Comparison of ENCODE assay signal across 27 cellular contexts in genomic region chr21:44263221-44263671, GRCh38. TPM values are rescaled to one million over a fixed set of nuclear protein-coding genes. Genes with fewer than 3 reads are reported as not detected.
DNase-seq lines count a peak whose midpoint lies in the region; ATAC-seq and TF ChIP-seq lines count a peak whose summit lies in the region.
"Had no signal": no experiment of that assay in that cellular context is flagged by ENCODE, and none has a peak within 500 bp of the region (broad histone marks: within the 10 kb centered on the region; RNA-seq: fewer than 3 reads in every experiment).

No MANE protein-coding gene starts in this region.

- H3K9ac ChIP-seq in BLaER1 treated with 17β-estradiol and CSF1 and Interleukin-3, amounts not matched to agents 10 nM and 100 nM = peak overlapping the region in 10 of 11 experiments; percentile 30 to 66 (median 51); a peak in 13 of 22 replicates
- H3K9ac ChIP-seq in HUES48 (ENCODE audit: low read depth, low read length) = no peak overlapping the region

- CTCF ChIA-PET in T-cell (lab: Charles Lee) = no interaction called here

- no peaks in the 10 kb centered on the region for H3K36me3 ChIP-seq in BLaER1 treated with 17β-estradiol and CSF1 and Interleukin-3, amounts not matched to agents 10 nM and 100 nM
- H3K36me3 ChIP-seq in HUES48 (ENCODE audit: control insufficient read depth, insufficient read depth, low read length) (no peaks in the 10 kb centered on the region), neuron (ENCODE audit: insufficient read depth, low read length) (no peaks in the 10 kb centered on the region)
- H3K36me3 ChIP-seq: suprapubic skin had no signal

- H3K4me2 ChIP-seq in BLaER1 treated with 17β-estradiol and CSF1 and Interleukin-3, amounts not matched to agents 10 nM and 100 nM = peak overlapping the region; percentile 39 to 89 (median 79)

- peaks cover 2% of the 10 kb centered on the region for H3K9me3 Mint-ChIP-seq in glutamatergic neuron (ENCODE audit: unreplicated experiment)
- no peaks in the 10 kb centered on the region for H3K9me3 Mint-ChIP-seq in T-cell
- H3K9me3 Mint-ChIP-seq: activated naive CD8-positive, alpha-beta T cell treated with anti-CD3 and anti-CD28 coated beads for 36 hours; natural killer cell had no signal

- no peak for ATAC-seq in T-cell (replicated peaks in 1 of 4)
- ATAC-seq: activated CD8-positive, alpha-beta memory T cell treated with anti-CD3 and anti-CD28 coated beads, Interleukin-2, amount 10 ng/mL, durations not matched to agents 7 days and 5 days; HCT116; left ventricle myocardium superior; natural killer cell had no signal

- no peak overlapping the region for H3K4me3 Mint-ChIP-seq in glutamatergic neuron (ENCODE audit: unreplicated experiment)
- H3K4me3 Mint-ChIP-seq in T-cell = no peak overlapping the region
- H3K4me3 Mint-ChIP-seq: activated CD8-positive, alpha-beta memory T cell treated with anti-CD3 and anti-CD28 coated beads, Interleukin-2, amount 10 ng/mL, durations not matched to agents 7 days and 5 days; activated naive CD8-positive, alpha-beta T cell treated with anti-CD3 and anti-CD28 coated beads for 36 hours; natural killer cell had no signal

- H4K20me1 ChIP-seq in BLaER1 treated with 17β-estradiol and CSF1 and Interleukin-3, amounts not matched to agents 10 nM and 100 nM = 0 out of 22 replicates have a peak, but pooled peaks cover 0 to 4% (median 0%) of the 10 kb centered on the region in 11 experiments

- peaks cover 20 to 56% (median 44%) of the 10 kb centered on the region in 10 experiments; a peak in 19 of 20 replicates for H3K4me1 ChIP-seq in BLaER1 treated with 17β-estradiol and CSF1 and Interleukin-3, amounts not matched to agents 10 nM and 100 nM
- peaks cover 9% of the 10 kb centered on the region for H3K4me1 ChIP-seq in HUES48 (ENCODE audit: control insufficient read depth, insufficient read depth, low read length)
- peaks cover 9% of the 10 kb centered on the region for H3K4me1 ChIP-seq in neuron (ENCODE audit: insufficient read depth, low read length)

- peak; percentile 55 for DNase-seq in glutamatergic neuron
- no peak for DNase-seq in T-cell
- no peak for DNase-seq in DMS 273 (lab: John Stamatoyannopoulos, UW; ENCODE audit: unreplicated experiment)
- DNase-seq in stimulated activated CD4-positive, alpha-beta T cell treated with anti-CD3 and anti-CD28 coated beads, Interleukin-1b, Interleukin-23, amount 100 ng/mL, for 48 hours = no peak
- DNase-seq in NCI-H2029 (lab: John Stamatoyannopoulos, UW) = no peak
- DNase-seq: ACHN; activated CD4-positive, alpha-beta T cell treated with anti-CD3 and anti-CD28 coated beads, Interleukin-2, amount 50 U/mL, for 1 hour; activated CD8-positive, alpha-beta memory T cell treated with anti-CD3 and anti-CD28 coated beads, Interleukin-2, amount 10 ng/mL, durations not matched to agents 7 days and 5 days; activated naive CD8-positive, alpha-beta T cell treated with anti-CD3 and anti-CD28 coated beads for 36 hours; C1 segment of cervical spinal cord; central memory CD4-positive, alpha-beta T cell; head of caudate nucleus; left ventricle myocardium superior; natural killer cell; NCI-H1092 treated with DMSO at 0.1 percent for 48 hours; NCI-H2029 treated with DMSO at 0.1 percent for 48 hours; NCI-H345; stimulated activated CD4-positive, alpha-beta T cell treated with anti-CD3 and anti-CD28 coated beads, Interleukin-2, amount 100 ng/mL, for 24 hours; T-helper 9 cell had no signal

- H3K27ac Mint-ChIP-seq in glutamatergic neuron (ENCODE audit: unreplicated experiment) = peak overlapping the region; percentile 79
- H3K27ac Mint-ChIP-seq in T-cell = no peak overlapping the region
- H3K27ac Mint-ChIP-seq: activated CD8-positive, alpha-beta memory T cell treated with anti-CD3 and anti-CD28 coated beads, Interleukin-2, amount 10 ng/mL, durations not matched to agents 7 days and 5 days; activated naive CD8-positive, alpha-beta T cell treated with anti-CD3 and anti-CD28 coated beads for 36 hours; natural killer cell had no signal

- no peaks in the 10 kb centered on the region for H3K27me3 Mint-ChIP-seq in glutamatergic neuron (ENCODE audit: unreplicated experiment)
- no peaks in the 10 kb centered on the region for H3K27me3 Mint-ChIP-seq in T-cell
- H3K27me3 Mint-ChIP-seq: activated naive CD8-positive, alpha-beta T cell treated with anti-CD3 and anti-CD28 coated beads for 36 hours had no signal

- TF ChIP-seq CTCF in glutamatergic neuron (IDR thresholded peaks at IDR 0.05; ENCODE audit: partially characterized antibody, unreplicated experiment) = no peak

- H3K4me3 ChIP-seq in BLaER1 treated with 17β-estradiol and CSF1 and Interleukin-3, amounts not matched to agents 10 nM and 100 nM = no peak overlapping the region
- H3K4me3 ChIP-seq in HUES48 (ENCODE audit: low read depth, low read length) (no peak overlapping the region), neuron (ENCODE audit: low read length) (no peak overlapping the region)
- H3K4me3 ChIP-seq: dorsolateral prefrontal cortex, suprapubic skin had no signal

- H3K36me3 Mint-ChIP-seq in glutamatergic neuron (ENCODE audit: unreplicated experiment) (peaks cover 14% of the 10 kb centered on the region), T-cell (no peaks in the 10 kb centered on the region)
- H3K36me3 Mint-ChIP-seq: activated CD8-positive, alpha-beta memory T cell treated with anti-CD3 and anti-CD28 coated beads, Interleukin-2, amount 10 ng/mL, durations not matched to agents 7 days and 5 days; activated naive CD8-positive, alpha-beta T cell treated with anti-CD3 and anti-CD28 coated beads for 36 hours; natural killer cell had no signal

- no peaks in the 10 kb centered on the region for H3K27me3 ChIP-seq in BLaER1 treated with 17β-estradiol and CSF1 and Interleukin-3, amounts not matched to agents 10 nM and 100 nM
- H3K27me3 ChIP-seq in HUES48 (ENCODE audit: control insufficient read depth, insufficient read depth, low read length) (no peaks in the 10 kb centered on the region), neuron (ENCODE audit: insufficient read depth, low read length) (peaks cover 18% of the 10 kb centered on the region)
- H3K27me3 ChIP-seq: suprapubic skin had no signal

- peak overlapping the region; percentile 46 for H2AFZ ChIP-seq in neuron (ENCODE audit: low read depth, low read length)

- H3K27ac ChIP-seq in BLaER1 treated with 17β-estradiol and CSF1 and Interleukin-3, amounts not matched to agents 10 nM and 100 nM = peak overlapping the region in 8 of 11 experiments; percentile 1 to 60 (median 52); a peak in 10 of 22 replicates
- peak overlapping the region; percentile 59 for H3K27ac ChIP-seq in HUES48 (ENCODE audit: low read depth, low read length)
- H3K27ac ChIP-seq: dorsolateral prefrontal cortex, epithelial cell of prostate, suprapubic skin had no signal

- H3K4me1 Mint-ChIP-seq in glutamatergic neuron (ENCODE audit: low read depth, unreplicated experiment) = peaks cover 3% of the 10 kb centered on the region
- no peaks in the 10 kb centered on the region for H3K4me1 Mint-ChIP-seq in T-cell
- H3K4me1 Mint-ChIP-seq: activated CD8-positive, alpha-beta memory T cell treated with anti-CD3 and anti-CD28 coated beads, Interleukin-2, amount 10 ng/mL, durations not matched to agents 7 days and 5 days; activated naive CD8-positive, alpha-beta T cell treated with anti-CD3 and anti-CD28 coated beads for 36 hours; natural killer cell had no signal

- POLR2A ChIA-PET in T-cell (lab: Charles Lee) = no interaction called here

- H3K9me3 ChIP-seq in BLaER1 treated with 17β-estradiol and CSF1 and Interleukin-3, amounts not matched to agents 10 nM and 100 nM (replicated peaks in 1 of 11) = no peaks in the 10 kb centered on the region
- H3K9me3 ChIP-seq in HUES48 (ENCODE audit: control insufficient read depth, insufficient read depth, low read length) = no peaks in the 10 kb centered on the region
- H3K9me3 ChIP-seq in neuron (ENCODE audit: low read length) = no peaks in the 10 kb centered on the region
- H3K9me3 ChIP-seq: suprapubic skin had no signal

RNA-seq across cellular contexts. Expression of gene DNMT3L, which starts 1.5 kb away (rescaled TPM):
- total RNA-seq in glutamatergic neuron (ENCODE audit: unreplicated experiment) = not detected
- not detected for total RNA-seq in T-cell
- total RNA-seq: activated CD8-positive, alpha-beta memory T cell treated with anti-CD3 and anti-CD28 coated beads, Interleukin-2, amount 10 ng/mL, durations not matched to agents 7 days and 5 days; activated naive CD8-positive, alpha-beta T cell treated with anti-CD3 and anti-CD28 coated beads for 36 hours; Daoy; dorsolateral prefrontal cortex; left ventricle myocardium superior; natural killer cell; suprapubic skin had no signal

RNA-seq across cellular contexts. Expression of gene AIRE, which starts 22.4 kb away (rescaled TPM):
- total RNA-seq in glutamatergic neuron (ENCODE audit: unreplicated experiment) = not detected
- total RNA-seq in T-cell = 1 to 10 TPM in 1 of 5 donors, under 1 TPM in 3, not detected in 1; 0.10 to 1.2 (median 0.47) TPM
- total RNA-seq: activated naive CD8-positive, alpha-beta T cell treated with anti-CD3 and anti-CD28 coated beads for 36 hours; Daoy; left ventricle myocardium superior; natural killer cell; suprapubic skin had no signal

RNA-seq across cellular contexts. Expression of gene ICOSLG, which starts 22.5 kb away (rescaled TPM):
- total RNA-seq in glutamatergic neuron (ENCODE audit: unreplicated experiment) (0.37 TPM), T-cell (10 to 100 TPM in 3 of 5 donors, 1 to 10 TPM in 2; 7.9 to 16.7 (median 10.1) TPM)

RNA-seq across cellular contexts. Expression of gene PFKL, which starts 36.6 kb away (rescaled TPM):
- total RNA-seq in glutamatergic neuron (ENCODE audit: unreplicated experiment) = 48.6 TPM
- total RNA-seq in T-cell = 100 to 1,000 TPM; 125 to 200 (median 162) TPM
